25 cellular contexts compared by ENCODE assay signal in genomic region chr16:8756755-8757154, GRCh38. TPM values are rescaled to one million over a fixed set of nuclear protein-coding genes. Genes with fewer than 3 reads are reported as not detected.
DNase-seq lines count a peak whose midpoint lies in the region; ATAC-seq, FAIRE-seq and TF ChIP-seq lines count a peak whose summit lies in the region.
"Had no signal": no experiment of that assay in that cellular context is flagged by ENCODE, and none has a peak within 500 bp of the region (broad histone marks: within the 10 kb centered on the region; RNA-seq: fewer than 3 reads in every experiment).

No MANE protein-coding gene starts in this region.

- WGBS in HepG2 (ENCODE audit: low lambda C conversion rate) = 96% methylated on average over 5 of the region's 5 CpGs
- 77% methylated on average over 4 of the region's 5 CpGs for WGBS in right lobe of liver (ENCODE audit: insufficient coverage, low coverage, low lambda C conversion rate, missing lambda C conversion rate)
- WGBS in H1 (ENCODE audit: extremely low coverage in 1 of 2, insufficient coverage in 1 of 2, insufficient read length in 1 of 2, insufficient replicate concordance in 2 of 2, low coverage in 1 of 2, low lambda C conversion rate in 2 of 2, missing lambda C conversion rate in 1 of 2), 2 experiments = 91% methylated on average over 5 of the region's 5 CpGs; no CpG with 5 or more reads in 1 of the 2 experiments

- intact Hi-C loops in HepG2 (cut with micrococcal nuclease; ENCODE audit: unreplicated experiment) (no loop called here), right lobe of liver (cut with DNase I) (no loop called here)

- H2BK5ac ChIP-seq in H1 (ENCODE audit: low read depth, low read length) = no peak overlapping the region

- TF ChIP-seq RAD21 in HepG2 (CRISPR knock-in tag; IDR thresholded peaks at IDR 0.05) (no peak), H1 (IDR thresholded peaks at IDR 0.05 in 1 of 2, conservative IDR thresholded peaks at IDR 0.05 in 1 of 2; ENCODE audit: low read depth in 2 of 2, low read length in 2 of 2) (no peak)

- no peaks in the 10 kb centered on the region for H3K79me2 ChIP-seq in HepG2 (ENCODE audit: insufficient read depth, low read length)
- H3K79me2 ChIP-seq in H1 (ENCODE audit: control insufficient read depth in 1 of 2, insufficient read depth in 2 of 2, low read length in 2 of 2) = no peaks in the 10 kb centered on the region; a peak in 1 of 4 replicates

- H2BK120ac ChIP-seq in H1 (replicated peaks; ENCODE audit: low read depth, low read length) = no peak overlapping the region

- TF ChIP-seq CTCF in HepG2 (CRISPR knock-in tag; IDR thresholded peaks at IDR 0.05) (no peak), right lobe of liver (IDR thresholded peaks at IDR 0.05) (no peak), H1 (IDR thresholded peaks at IDR 0.05; ENCODE audit: control extremely low read depth in 1 of 3, insufficient read depth in 1 of 3, low read depth in 1 of 3, low read length in 3 of 3) (no peak)

- H3K4me1 ChIP-seq in HepG2 (ENCODE audit: insufficient read depth, low read length) (peaks cover 7% of the 10 kb centered on the region), right lobe of liver (no peaks in the 10 kb centered on the region), H1 (replicated peaks in 1 of 4; ENCODE audit: control insufficient read depth in 3 of 4, insufficient read depth in 4 of 4, low read length in 3 of 4) (no peaks in the 10 kb centered on the region)
- H3K4me1 ChIP-seq: BLaER1 had no signal

- H2BK15ac ChIP-seq in H1 (ENCODE audit: low read length) = 0 out of 2 replicates have a peak overlapping the region, but pooled peaks have one; percentile 40

- TF ChIP-seq EP300 in HepG2 (IDR thresholded peaks at IDR 0.05; ENCODE audit: low read depth in 2 of 2, low read length in 2 of 2) (no peak), HepG2 (CRISPR knock-in tag; IDR thresholded peaks at IDR 0.05; ENCODE audit: borderline replicate concordance) (no peak), H1 (IDR thresholded peaks at IDR 0.05; ENCODE audit: borderline replicate concordance in 1 of 2, low read depth in 2 of 2, low read length in 2 of 2) (no peak)

- POLR2A ChIA-PET in HepG2 (lab: Yijun Ruan, JAX) = no interaction called here
- POLR2A ChIA-PET in H1 (lab: Charles Lee; ENCODE audit: partially characterized antibody) = no interaction called here

- H4K5ac ChIP-seq in H1 (ENCODE audit: insufficient read length, low read depth, low read length) = no peak overlapping the region

- H3K4me3 ChIP-seq in HepG2 (replicated peaks in 1 of 3; ENCODE audit: insufficient read depth in 1 of 3, low read depth in 2 of 3, low read length in 3 of 3) = no peak overlapping the region
- H3K4me3 ChIP-seq in right lobe of liver = no peak overlapping the region
- H3K4me3 ChIP-seq in H1 (ENCODE audit: extremely low read depth in 1 of 4, insufficient read depth in 2 of 4, low read depth in 3 of 4, low read length in 4 of 4) = no peak overlapping the region
- H3K4me3 ChIP-seq: BLaER1, SK-N-MC had no signal

- H4K20me1 ChIP-seq in HepG2 (ENCODE audit: insufficient read depth, low read length) (no peaks in the 10 kb centered on the region), H1 (replicated peaks in 1 of 2; ENCODE audit: control insufficient read depth in 1 of 2, insufficient read depth in 2 of 2, low read length in 2 of 2) (no peaks in the 10 kb centered on the region)
- H4K20me1 ChIP-seq: BLaER1 had no signal

- no peak overlapping the region for H3K9ac ChIP-seq in HepG2 (ENCODE audit: insufficient read depth, low read depth, low read length)
- no peak overlapping the region for H3K9ac ChIP-seq in H1 (replicated peaks in 1 of 4; ENCODE audit: extremely low read depth in 1 of 4, low read depth in 3 of 4, low read length in 3 of 4)
- H3K9ac ChIP-seq: BLaER1 had no signal

- H3K9me3 ChIP-seq in HepG2 (ENCODE audit: low read length) (no peaks in the 10 kb centered on the region), right lobe of liver (no peaks in the 10 kb centered on the region), H1 (ENCODE audit: insufficient read depth in 2 of 2, low read depth in 1 of 2, low read length in 1 of 2) (no peaks in the 10 kb centered on the region)
- H3K9me3 ChIP-seq: BLaER1 had no signal

- no peak overlapping the region for H3K56ac ChIP-seq in H1 (replicated peaks; ENCODE audit: insufficient read length, low read depth, low read length)

- H4K91ac ChIP-seq in H1 (replicated peaks; ENCODE audit: insufficient read length, low read length) = no peak overlapping the region

- CTCF ChIA-PET in HepG2 (lab: Yijun Ruan, JAX; ENCODE audit: low intra/inter-chr PET ratio, low total read pairs) (no interaction called here), H1 (lab: Charles Lee; ENCODE audit: partially characterized antibody) (interaction anchor here (0.6 to 2.2 kb wide), 2 partner anchors 121 to 123 kb away, joined by 3 to 5 read pairs; no protein-coding TSS in a partner anchor)

- DNase-seq in HepG2 (ENCODE audit: low spot score) (no peak), right lobe of liver (no peak), NCI-H2171 treated with DMSO at 0.1 percent for 48 hours (lab: John Stamatoyannopoulos, UW) (peak; percentile 65), H1 (ENCODE audit: low read depth in 1 of 2, low spot score in 2 of 2) (no peak), urothelium cell line (ENCODE audit: low spot score) (no peak), dermis blood vessel endothelial cell (no peak), NCI-H748 (lab: John Stamatoyannopoulos, UW; ENCODE audit: unreplicated experiment) (no peak)
- DNase-seq: CD4-positive, CD25-positive, alpha-beta regulatory T cell; DMS79; EL; GDM1; GOT3; Karpas-422; NCI-H1105; NCI-H1436 treated with DMSO at 0.1 percent for 48 hours; NCI-H2029; NCI-H345; NCI-H524 treated with DMSO at 0.1 percent for 48 hours; SIG-M5 had no signal

- no peak overlapping the region for H2AFZ ChIP-seq in HepG2 (ENCODE audit: low read length)
- H2AFZ ChIP-seq in H1 (ENCODE audit: low read length) = no peak overlapping the region

- no peak for ATAC-seq in HepG2
- no peak for ATAC-seq in right lobe of liver
- ATAC-seq in GM19455 (IDR thresholded peaks at IDR 0.05; ENCODE audit: unreplicated experiment) = no peak
- ATAC-seq: HCT116 had no signal

- no peak overlapping the region for H3K4ac ChIP-seq in H1 (replicated peaks; ENCODE audit: insufficient read length, low read depth, low read length)

- no peaks in the 10 kb centered on the region for H3K27me3 ChIP-seq in HepG2 (ENCODE audit: control insufficient read depth in 1 of 2, insufficient read depth in 2 of 2, low read length in 2 of 2)
- no peaks in the 10 kb centered on the region for H3K27me3 ChIP-seq in right lobe of liver
- no peaks in the 10 kb centered on the region for H3K27me3 ChIP-seq in H1 (replicated peaks in 1 of 4; ENCODE audit: control insufficient read depth in 3 of 4, extremely low read depth in 1 of 4, insufficient read depth in 3 of 4, low read length in 3 of 4)
- H3K27me3 ChIP-seq: BLaER1 had no signal

- no peak overlapping the region for H2AK5ac ChIP-seq in H1 (ENCODE audit: low read depth, low read length)

- peaks cover 21 to 58% of the 10 kb centered on the region in 2 experiments; a peak in 4 of 5 replicates for H3K36me3 ChIP-seq in HepG2 (replicated peaks in 1 of 2; ENCODE audit: control insufficient read depth in 1 of 2, insufficient read depth in 2 of 2, low read length in 2 of 2)
- H3K36me3 ChIP-seq in right lobe of liver = peaks cover 0 to 52% (median 26%) of the 10 kb centered on the region in 4 donors
- H3K36me3 ChIP-seq in H1 (ENCODE audit: control insufficient read depth in 2 of 4, insufficient read depth in 4 of 4, low read length in 3 of 4) = no peaks in the 10 kb centered on the region; a peak in 1 of 8 replicates

- no peak overlapping the region for H3K23ac ChIP-seq in H1 (ENCODE audit: insufficient read length)

- BruUV-seq in HepG2 (replicated peaks; lab: Mats Ljungman, UMichigan) = no TSS peak

- H3K14ac ChIP-seq in H1 (ENCODE audit: insufficient read length) = no peak overlapping the region

- in situ Hi-C loops in HepG2 (cut with HindIII; ENCODE audit: extremely low pct_ligation_motif_present, low pct_unique_long_range_greater_than_20kb) = no loop called here

- H3K27ac ChIP-seq in HepG2 (ENCODE audit: extremely low read length, insufficient read depth, low read length) (no peak overlapping the region), right lobe of liver (no peak overlapping the region), H1 (ENCODE audit: low read depth, low read length) (no peak overlapping the region)
- H3K27ac ChIP-seq: BLaER1, HL-60, SK-N-MC had no signal

- FAIRE-seq in HepG2 (lab: Jason Lieb, UNC) (peak; percentile 23), H1 (lab: Jason Lieb, UNC) (no peak), urothelium cell line (lab: Jason Lieb, UNC) (peak; percentile 32)
- FAIRE-seq: A204.1 had no signal

- no peaks in the 10 kb centered on the region for H3K79me1 ChIP-seq in H1 (ENCODE audit: low read depth, low read length)

- no peak overlapping the region for H3K18ac ChIP-seq in H1 (ENCODE audit: extremely low read depth, low read length)

- H4K8ac ChIP-seq in H1 (ENCODE audit: extremely low read depth, insufficient read depth, low read length) = no peak overlapping the region

- H2BK20ac ChIP-seq in H1 (ENCODE audit: low read length) = no peak overlapping the region

- no peaks in the 10 kb centered on the region for H3K23me2 ChIP-seq in H1 (ENCODE audit: low read depth, low read length)

- TF ChIP-seq POLR2A in HepG2 (IDR thresholded peaks at IDR 0.05; ENCODE audit: insufficient read depth in 1 of 2, low read depth in 2 of 2, low read length in 2 of 2) = no peak
- no peak for TF ChIP-seq POLR2A in right lobe of liver (IDR thresholded peaks at IDR 0.05)
- no peak for TF ChIP-seq POLR2A in H1 (IDR thresholded peaks at IDR 0.05; ENCODE audit: control extremely low read depth in 1 of 2, low read depth in 2 of 2, low read length in 2 of 2)

- H3K4me2 ChIP-seq in HepG2 (ENCODE audit: low read depth, low read length) = no peak overlapping the region
- no peak overlapping the region for H3K4me2 ChIP-seq in H1 (ENCODE audit: insufficient read depth in 1 of 2, low read depth in 2 of 2, low read length in 2 of 2)
- H3K4me2 ChIP-seq: BLaER1 had no signal

- H2BK12ac ChIP-seq in H1 (ENCODE audit: low read depth, low read length) = no peak overlapping the region

RNA-seq across cellular contexts. Expression of gene TMEM186, which starts 40.7 kb away (rescaled TPM):
- total RNA-seq in HepG2 (2016; rRNA removed; fragmentation: Illumina TruSeq; extraction: Trizol) (19.2 and 19.3 TPM in 2 replicates), right lobe of liver (1 to 10 TPM; 5.0 to 9.4 (median 6.9) TPM), dermis blood vessel endothelial cell (6.1 and 9.0 TPM in 2 replicates)
- total RNA-seq in HepG2 (2016; cell fraction: cytosol; rRNA removed; fragmentation: Illumina TruSeq; extraction: Trizol; ENCODE audit: low read depth) = 4.9 and 5.3 TPM in 2 replicates
- 18.1 and 21.2 TPM in 2 replicates for total RNA-seq in HepG2 (2016; cell fraction: insoluble cytoplasmic fraction; rRNA removed; fragmentation: Illumina TruSeq; extraction: Trizol)
- total RNA-seq in HepG2 (2016; cell fraction: membrane; rRNA removed; fragmentation: Illumina TruSeq; extraction: Trizol) = 9.4 TPM in 2 replicates
- total RNA-seq in HepG2 (2016; cell fraction: nucleus; rRNA removed; fragmentation: Illumina TruSeq; extraction: Trizol) = 10.8 and 14.1 TPM in 2 replicates
- polyA plus RNA-seq in HepG2 (2011; rRNA removed) (16.2 and 16.6 TPM in 2 replicates), H1 (2011; rRNA removed) (10.5 and 13.1 TPM in 2 replicates)
- 17.9 and 19.7 TPM in 2 replicates for polyA plus RNA-seq in HepG2 (2011; cell fraction: cytosol; rRNA removed)
- polyA plus RNA-seq in HepG2 (2011; cell fraction: nucleus; rRNA removed) = 7.4 and 11.7 TPM in 2 replicates
- 19.9 and 20.0 TPM in 2 replicates for polyA plus RNA-seq in HepG2 (2012)
- 4.0 and 4.6 TPM in 2 replicates for polyA plus RNA-seq in HepG2 (2016; cell fraction: cytosol; fragmentation: Illumina TruSeq; extraction: Trizol; ENCODE audit: low read depth)
- polyA plus RNA-seq in HepG2 (2016; cell fraction: insoluble cytoplasmic fraction; fragmentation: Illumina TruSeq; extraction: Trizol; ENCODE audit: low read depth) = 23.9 and 26.4 TPM in 2 replicates
- 8.6 and 8.7 TPM in 2 replicates for polyA plus RNA-seq in HepG2 (2016; cell fraction: membrane; fragmentation: Illumina TruSeq; extraction: Trizol; ENCODE audit: low read depth)
- 25.3 and 26.3 TPM in 2 replicates for polyA plus RNA-seq in HepG2 (2016; cell fraction: nucleus; fragmentation: Illumina TruSeq; extraction: Trizol; ENCODE audit: insufficient read depth, low read depth)
- polyA minus RNA-seq in HepG2 (2011; rRNA and poly(A)+ RNA removed; ENCODE audit: low replicate concordance) = 14.0 and 14.7 TPM in 2 replicates
- 4.7 and 5.1 TPM in 2 replicates for polyA minus RNA-seq in HepG2 (2011; cell fraction: cytosol; rRNA and poly(A)+ RNA removed)
- 5.2 and 6.5 TPM in 2 replicates for polyA minus RNA-seq in HepG2 (2011; cell fraction: nucleus; rRNA and poly(A)+ RNA removed)
- 13.1 and 14.3 TPM in 2 replicates for total RNA-seq in H1 (2021; fragmentation: NEBNext Ultra II Directional; extraction: Animal tissue kit (Norgen Biotek cat#: 25700))
- polyA plus RNA-seq in H1 (2011; cell fraction: cytosol; rRNA removed) = 14.6 TPM
- 9.6 TPM for polyA plus RNA-seq in H1 (2011; cell fraction: nucleus; rRNA removed)
- polyA plus RNA-seq in H1 (2012, experiment 1 of 2) = 17.3 to 18.4 TPM (median 17.8 TPM) in 4 replicates
- 6.8 TPM for polyA plus RNA-seq in H1 (2012, experiment 2 of 2)
- 9.0 TPM for polyA plus RNA-seq in H1 (2013, experiment 1 of 2)
- polyA plus RNA-seq in H1 (2013, experiment 2 of 2) = 9.3 TPM
- 14.3 and 15.0 TPM in 2 replicates for polyA minus RNA-seq in H1 (2011; rRNA and poly(A)+ RNA removed)
- 6.2 TPM for polyA minus RNA-seq in H1 (2011; cell fraction: cytosol; rRNA and poly(A)+ RNA removed)
- 7.2 TPM for polyA minus RNA-seq in H1 (2011; cell fraction: nucleus; rRNA and poly(A)+ RNA removed)

RNA-seq across cellular contexts. Expression of gene PMM2, which starts 40.9 kb away (rescaled TPM):
- total RNA-seq in HepG2 (2016; rRNA removed; fragmentation: Illumina TruSeq; extraction: Trizol) = 93.7 and 100 TPM in 2 replicates
- total RNA-seq in HepG2 (2016; cell fraction: cytosol; rRNA removed; fragmentation: Illumina TruSeq; extraction: Trizol; ENCODE audit: low read depth) = 13.5 and 14.5 TPM in 2 replicates
- total RNA-seq in HepG2 (2016; cell fraction: insoluble cytoplasmic fraction; rRNA removed; fragmentation: Illumina TruSeq; extraction: Trizol) = 86.4 and 94.6 TPM in 2 replicates
- 34.1 and 38.1 TPM in 2 replicates for total RNA-seq in HepG2 (2016; cell fraction: membrane; rRNA removed; fragmentation: Illumina TruSeq; extraction: Trizol)
- total RNA-seq in HepG2 (2016; cell fraction: nucleus; rRNA removed; fragmentation: Illumina TruSeq; extraction: Trizol) = 95.2 and 107 TPM in 2 replicates
- polyA plus RNA-seq in HepG2 (2011; rRNA removed) = 50.5 and 52.2 TPM in 2 replicates
- 38.6 and 40.1 TPM in 2 replicates for polyA plus RNA-seq in HepG2 (2011; cell fraction: cytosol; rRNA removed)
- 58.3 and 59.2 TPM in 2 replicates for polyA plus RNA-seq in HepG2 (2011; cell fraction: nucleus; rRNA removed)
- polyA plus RNA-seq in HepG2 (2012) = 46.5 and 55.2 TPM in 2 replicates
- polyA plus RNA-seq in HepG2 (2016; cell fraction: cytosol; fragmentation: Illumina TruSeq; extraction: Trizol; ENCODE audit: low read depth) = 9.4 and 10.2 TPM in 2 replicates
- 85.4 and 97.6 TPM in 2 replicates for polyA plus RNA-seq in HepG2 (2016; cell fraction: insoluble cytoplasmic fraction; fragmentation: Illumina TruSeq; extraction: Trizol; ENCODE audit: low read depth)
- 26.6 and 29.3 TPM in 2 replicates for polyA plus RNA-seq in HepG2 (2016; cell fraction: membrane; fragmentation: Illumina TruSeq; extraction: Trizol; ENCODE audit: low read depth)
- 91.3 and 91.5 TPM in 2 replicates for polyA plus RNA-seq in HepG2 (2016; cell fraction: nucleus; fragmentation: Illumina TruSeq; extraction: Trizol; ENCODE audit: insufficient read depth, low read depth)
- polyA minus RNA-seq in HepG2 (2011; rRNA and poly(A)+ RNA removed; ENCODE audit: low replicate concordance) = 21.7 and 40.5 TPM in 2 replicates
- 18.1 and 22.2 TPM in 2 replicates for polyA minus RNA-seq in HepG2 (2011; cell fraction: cytosol; rRNA and poly(A)+ RNA removed)
- 126 and 133 TPM in 2 replicates for polyA minus RNA-seq in HepG2 (2011; cell fraction: nucleus; rRNA and poly(A)+ RNA removed)
- total RNA-seq in right lobe of liver = 10 to 100 TPM; 18.6 to 47.8 (median 39.0) TPM
- total RNA-seq in H1 (2021; fragmentation: NEBNext Ultra II Directional; extraction: Animal tissue kit (Norgen Biotek cat#: 25700)) = 47.0 and 49.4 TPM in 2 replicates
- polyA plus RNA-seq in H1 (2011; rRNA removed) = 26.2 and 40.0 TPM in 2 replicates
- 30.8 TPM for polyA plus RNA-seq in H1 (2011; cell fraction: cytosol; rRNA removed)
- polyA plus RNA-seq in H1 (2011; cell fraction: nucleus; rRNA removed) = 27.0 TPM
- 37.0 to 41.9 TPM (median 40.4 TPM) in 4 replicates for polyA plus RNA-seq in H1 (2012, experiment 1 of 2)
- 33.6 TPM for polyA plus RNA-seq in H1 (2012, experiment 2 of 2)
- polyA plus RNA-seq in H1 (2013, experiment 1 of 2) = 47.0 TPM
- 45.2 TPM for polyA plus RNA-seq in H1 (2013, experiment 2 of 2)
- 15.1 TPM in 2 replicates for polyA minus RNA-seq in H1 (2011; rRNA and poly(A)+ RNA removed)
- 23.6 TPM for polyA minus RNA-seq in H1 (2011; cell fraction: cytosol; rRNA and poly(A)+ RNA removed)
- 22.8 TPM for polyA minus RNA-seq in H1 (2011; cell fraction: nucleus; rRNA and poly(A)+ RNA removed)
- 26.2 and 34.6 TPM in 2 replicates for total RNA-seq in dermis blood vessel endothelial cell

Comparison
In these comparisons a context has a peak if more than half of its experiments do, and no peak if none do; other contexts are left out.
1. Of the 41 proteins assayed by ChIP-seq in both HepG2 and H1: peak only in HepG2: CEBPB; only in H1: none; in both: none; in neither: 40.